In genomic region chr7:47542051-47542450, GRCh38 we compare ENCODE assay signal across 21 cellular contexts.
"Had no signal": no experiment of that assay in that cellular context is flagged by ENCODE, and none has a peak within 500 bp of the region (broad histone marks: within the 10 kb centered on the region; RNA-seq: fewer than 3 reads in every experiment).

No MANE protein-coding gene starts in this region.

- H3K36me3 Mint-ChIP-seq: natural killer cell treated with Interleukin-12 subunit alpha and Interleukin-12 subunit beta and Interleukin-15 and Interleukin-18, amount 100 ng/mL, for 72 hours had no signal

- H3K27ac ChIP-seq: coronary artery, heart left ventricle, sigmoid colon, skin epidermis, stomach, thoracic aorta had no signal

- H3K9me3 Mint-ChIP-seq: natural killer cell treated with Interleukin-12 subunit alpha and Interleukin-12 subunit beta and Interleukin-15 and Interleukin-18, amount 100 ng/mL, for 72 hours; stimulated activated naive B cell treated with anti-CD40 and anti-IgM and Interleukin-4, amounts not matched to agents 10 μg/mL and 1 μg/mL and 100 μg/mL, for 72 hours; type B pancreatic cell had no signal

- H3K4me3 Mint-ChIP-seq: natural killer cell treated with Interleukin-12 subunit alpha and Interleukin-12 subunit beta and Interleukin-15 and Interleukin-18, amount 100 ng/mL, for 72 hours; stimulated activated naive B cell treated with anti-CD40 and anti-IgM and Interleukin-4, amounts not matched to agents 10 μg/mL and 1 μg/mL and 100 μg/mL, for 72 hours; type B pancreatic cell had no signal

- DNase-seq: cerebellar nuclear complex; effector CD4-positive, alpha-beta T cell; heart left ventricle; hypothalamus; islet precursor cell; mammary epithelial cell; midbrain; sigmoid colon; stimulated activated CD4-positive, alpha-beta T cell treated with anti-CD3 and anti-CD28 coated beads, Interleukin-2, amount 100 ng/mL, for 24 hours; stimulated activated CD4-positive, alpha-beta T cell treated with anti-CD3 and anti-CD28 coated beads, Interleukin-4, amount 100 ng/mL, for 4 hours; stimulated activated naive B cell treated with anti-CD40 and anti-IgM and Interleukin-4, amounts not matched to agents 10 μg/mL and 1 μg/mL and 100 μg/mL, for 72 hours; stomach; substantia nigra had no signal

- H3K36me3 ChIP-seq: heart left ventricle, sigmoid colon, stomach had no signal

- H3K27me3 ChIP-seq: heart left ventricle, sigmoid colon had no signal

- H3K27ac Mint-ChIP-seq: natural killer cell treated with Interleukin-12 subunit alpha and Interleukin-12 subunit beta and Interleukin-15 and Interleukin-18, amount 100 ng/mL, for 72 hours had no signal

- ATAC-seq: heart left ventricle; left lobe of liver; natural killer cell treated with Interleukin-12 subunit alpha and Interleukin-12 subunit beta and Interleukin-15 and Interleukin-18, amount 100 ng/mL, for 72 hours; stimulated activated naive B cell treated with anti-CD40 and anti-IgM and Interleukin-4, amounts not matched to agents 10 μg/mL and 1 μg/mL and 100 μg/mL, for 72 hours had no signal

- H3K4me3 ChIP-seq: coronary artery, heart left ventricle, sigmoid colon, skin epidermis, stomach, thoracic aorta had no signal

- H3K9me3 ChIP-seq: heart left ventricle, sigmoid colon, stomach, thoracic aorta had no signal

- FAIRE-seq: frontal cortex, urothelium cell line had no signal
